ENCODE assay signal across 8 cellular contexts in the genomic region with DNA sequence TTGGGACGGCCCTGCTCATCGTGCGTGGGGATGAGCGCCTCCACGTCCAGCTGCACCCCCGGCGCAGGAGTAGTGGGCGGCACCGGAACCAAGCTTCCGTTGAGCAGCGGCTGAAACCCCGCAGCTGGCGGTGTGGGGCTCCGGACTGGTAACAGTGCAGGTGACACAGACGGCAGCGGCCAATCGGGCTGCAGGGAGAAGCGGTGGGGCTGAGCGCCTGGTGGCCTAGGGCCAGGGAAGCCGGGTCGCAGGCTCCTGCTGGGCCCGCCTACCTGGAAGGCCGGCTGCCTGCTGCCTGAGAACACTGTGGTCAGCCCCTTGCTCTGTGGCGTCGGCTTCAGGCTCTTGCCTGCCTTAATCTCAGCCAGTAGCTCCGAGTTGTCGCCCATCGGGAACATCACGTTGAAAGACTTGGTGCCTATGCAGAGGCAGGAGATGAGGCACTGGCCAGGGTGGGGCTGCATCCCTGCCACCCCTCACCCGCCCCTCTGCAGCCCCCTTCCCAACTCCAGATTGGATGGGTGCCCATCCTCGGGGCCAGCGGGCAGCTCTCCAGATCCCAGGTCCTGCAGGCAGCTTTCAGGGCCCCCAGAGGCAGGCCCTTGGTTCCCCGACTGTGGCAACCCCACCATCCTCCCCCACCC. TPM values are rescaled to one million over a fixed set of nuclear protein-coding genes. Genes with fewer than 3 reads are reported as not detected.
DNase-seq lines count a peak whose midpoint lies in the region; ATAC-seq and TF ChIP-seq lines count a peak whose summit lies in the region.
"Not testable (repeated sequence)": the region's sequence is repeated elsewhere in the genome, so short reads cannot be mapped to it uniquely, and the experiment has no call there.
"Had no signal": no experiment of that assay in that cellular context is flagged by ENCODE, and none has a peak within 500 bp of the region (broad histone marks: within the 10 kb centered on the region; RNA-seq: fewer than 3 reads in every experiment).

No MANE protein-coding gene starts in this region.

- DNase-seq in NAMALWA (ENCODE audit: low spot score) (peak; percentile 91), SHP77 (lab: John Stamatoyannopoulos, UW) (peak; percentile 20 to 28), body of pancreas (peak; percentile 45 to 81 (median 65)), islet precursor cell (peak; percentile 66), mucosa of descending colon (peak in 2 of 3 donors; percentile 44 to 54)
- DNase-seq in stimulated activated CD8-positive, alpha-beta memory T cell treated with anti-CD3 and anti-CD28 coated beads, Interleukin-4, amount 100 ng/mL, for 48 hours: peak; percentile 37

- H3K4me2 ChIP-seq in DOHH2 (ENCODE audit: low read length): peak overlapping the region; percentile 30

- not testable (repeated sequence) for H3K9me2 ChIP-seq in DOHH2 (replicated peaks; ENCODE audit: control insufficient read depth, low read length)

- ATAC-seq in body of pancreas: peak; percentile 18
- not testable (repeated sequence) for ATAC-seq in mucosa of descending colon

- not testable (repeated sequence) for TF ChIP-seq POLR2A in body of pancreas (IDR thresholded peaks at IDR 0.05)

- not testable (repeated sequence) for H3K9me3 ChIP-seq in DOHH2 (ENCODE audit: control insufficient read depth, insufficient read depth, low read length); body of pancreas; mucosa of descending colon

- H3K27ac ChIP-seq in DOHH2 (ENCODE audit: low read depth, low read length); body of pancreas: not testable (repeated sequence)

- not testable (repeated sequence) for H3F3A ChIP-seq in DOHH2 (ENCODE audit: control insufficient read depth, insufficient read depth)

- not testable (repeated sequence) for H3K27me3 ChIP-seq in DOHH2 (ENCODE audit: control insufficient read depth, low read length); body of pancreas

- H3K79me2 ChIP-seq in DOHH2 (ENCODE audit: control insufficient read depth, low read length): not testable (repeated sequence)

- intact Hi-C loops in body of pancreas (cut with DNase I); mucosa of descending colon (cut with DNase I, micrococcal nuclease): not testable (repeated sequence)

- 30 to 47% methylated on average over 18 to 27 of the region's 33 CpGs for WGBS in body of pancreas, 2 donors

- not testable (repeated sequence) for H3K36me3 ChIP-seq in DOHH2 (ENCODE audit: control insufficient read depth, low read length); body of pancreas (replicated peaks in 1 of 2; ENCODE audit: insufficient read depth in 1 of 2, low read depth in 2 of 2); mucosa of descending colon (ENCODE audit: low read depth)

- TF ChIP-seq CTCF in DOHH2 (IDR thresholded peaks at IDR 0.05; ENCODE audit: low read depth, low read length, poor library complexity, severe bottlenecking); body of pancreas (IDR thresholded peaks at IDR 0.05); mucosa of descending colon (IDR thresholded peaks at IDR 0.05): not testable (repeated sequence)

- not testable (repeated sequence) for H4K20me1 ChIP-seq in DOHH2 (ENCODE audit: control insufficient read depth, insufficient read depth, low read depth, low read length)

- not testable (repeated sequence) for H3K4me3 ChIP-seq in DOHH2 (ENCODE audit: low read length); body of pancreas; mucosa of descending colon

- not testable (repeated sequence) for H3K4me1 ChIP-seq in DOHH2 (ENCODE audit: control insufficient read depth, low read length); body of pancreas; mucosa of descending colon (ENCODE audit: low read depth)

RNA-seq across cellular contexts. Expression of gene RNU1-3, which starts 29.9 kb away (rescaled TPM):
- total RNA-seq in body of pancreas: over 10,000 TPM in 1 of 2 donors, under 1 TPM in 1; under 0.01 to 15,479 TPM
- 1,000 to 10,000 TPM; 2,195 to 6,222 (median 2,378) TPM for total RNA-seq in mucosa of descending colon
- total RNA-seq: HT1080 had no signal

RNA-seq across cellular contexts. Expression of gene RNU1-4, which starts 43.7 kb away (rescaled TPM):
- total RNA-seq in body of pancreas: over 10,000 TPM in 1 of 2 donors, under 1 TPM in 1; under 0.01 to 15,479 TPM
- 1,000 to 10,000 TPM; 2,195 to 6,222 (median 2,378) TPM for total RNA-seq in mucosa of descending colon
- total RNA-seq: HT1080 had no signal

Comparison
In these comparisons a context has a peak if more than half of its experiments do, and no peak if none do; other contexts are left out.
1. DNase-seq: peak in every context shown above with its lines; median percentile 91 in NAMALWA; 66 in islet precursor cell; 65 in body of pancreas; 49 in mucosa of descending colon; 37 in stimulated activated CD8-positive, alpha-beta memory T cell treated with anti-CD3 and anti-CD28 coated beads, Interleukin-4, amount 100 ng/mL, for 48 hours; 24 in SHP77.